ENCODE assay signal across 8 cellular contexts in the genomic region with DNA sequence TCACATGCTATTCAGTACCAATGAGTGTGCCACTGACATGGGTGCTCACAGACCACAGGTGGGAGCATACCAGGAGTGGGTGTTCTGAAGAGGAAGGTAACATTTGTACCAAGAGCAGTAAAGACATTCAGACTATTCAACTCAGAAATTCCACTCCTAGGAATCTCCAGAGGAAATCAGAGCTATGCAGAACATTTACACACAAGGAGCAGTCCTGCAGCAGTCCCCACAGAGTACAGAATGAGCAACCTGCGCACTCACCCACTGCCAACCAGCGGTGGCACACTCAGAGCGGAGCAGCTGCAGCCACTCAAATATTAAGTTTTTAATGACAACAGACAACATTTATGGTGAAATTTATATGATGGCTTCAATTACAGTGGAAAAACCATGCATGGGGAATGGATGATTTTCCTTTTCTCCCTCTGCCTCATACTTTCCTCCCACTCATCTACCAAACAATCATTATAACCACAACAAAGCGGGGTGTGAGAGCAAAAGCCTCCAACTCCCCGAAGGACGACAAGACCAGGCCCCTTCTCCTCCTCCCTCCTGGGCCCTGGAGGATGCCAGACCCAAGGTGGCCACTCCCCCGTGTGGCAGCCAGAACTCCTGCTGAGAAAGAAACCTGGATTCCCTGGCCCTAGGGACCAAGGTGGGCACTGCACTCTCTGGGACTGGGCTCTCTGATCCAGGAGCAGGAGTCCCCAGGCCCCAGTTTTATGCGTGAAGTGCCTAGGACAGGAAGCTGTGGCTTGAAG. TPM values are rescaled to one million over a fixed set of nuclear protein-coding genes. Genes with fewer than 3 reads are reported as not detected.
DNase-seq lines count a peak whose midpoint lies in the region; ATAC-seq and TF ChIP-seq lines count a peak whose summit lies in the region.

No MANE protein-coding gene starts in this region.

- CTCF ChIA-PET in MCF 10A (lab: Yijun Ruan, JAX), result interaction anchor here (0.5 kb wide), 1 partner anchor 1544 kb away, joined by 3 read pairs; no protein-coding TSS in a partner anchor

- peak overlapping the region in 2 of 3 donors; percentile 25 to 35 for H3K27ac Mint-ChIP-seq in IgD-negative memory B cell
- H3K27ac Mint-ChIP-seq in MCF 10A (ENCODE audit: low read depth, unreplicated experiment), result no peak overlapping the region

- no peak overlapping the region for H3K4me3 ChIP-seq in muscle layer of duodenum (ENCODE audit: low read depth in 1 of 2, low read length in 2 of 2)

- no peak for TF ChIP-seq CTCF in MCF 10A (IDR thresholded peaks at IDR 0.05; ENCODE audit: unreplicated experiment)

- H3K4me3 Mint-ChIP-seq in IgD-negative memory B cell (peak overlapping the region in 1 of 4 donors; percentile 45), MCF 10A (ENCODE audit: unreplicated experiment) (no peak overlapping the region)

- H3K4me1 ChIP-seq in muscle layer of duodenum (ENCODE audit: control insufficient read depth in 1 of 2, insufficient read depth in 2 of 2, low read length in 2 of 2), result peaks cover 15 to 84% of the 10 kb centered on the region in 2 donors

- H3K9me3 Mint-ChIP-seq in IgD-negative memory B cell, result no peaks in the 10 kb centered on the region
- no peaks in the 10 kb centered on the region for H3K9me3 Mint-ChIP-seq in MCF 10A (ENCODE audit: unreplicated experiment)

- intact Hi-C loops in MCF 10A (cut with micrococcal nuclease), result no loop called here

- POLR2A ChIA-PET in MCF 10A (lab: Yijun Ruan, JAX), result no interaction called here

- DNase-seq in DMS114 treated with DMSO at 0.1 percent for 48 hours (lab: John Stamatoyannopoulos, UW; ENCODE audit: unreplicated experiment) (peak; percentile 1), MCF 10A (ENCODE audit: unreplicated experiment) (peak; percentile 57), amygdala (lab: John Stamatoyannopoulos, UW) (no peak), COLO829 (ENCODE audit: low spot score) (no peak), midbrain (lab: John Stamatoyannopoulos, UW) (no peak)

- no peaks in the 10 kb centered on the region for H3K36me3 Mint-ChIP-seq in IgD-negative memory B cell
- H3K36me3 Mint-ChIP-seq in MCF 10A (ENCODE audit: insufficient read depth, unreplicated experiment), result peaks cover 6% of the 10 kb centered on the region

- peak overlapping the region; percentile 43 for H3K27ac ChIP-seq in muscle layer of duodenum (ENCODE audit: low read length)

- H3K4me1 Mint-ChIP-seq in IgD-negative memory B cell (peaks cover 9 to 36% (median 11%) of the 10 kb centered on the region in 3 donors), MCF 10A (ENCODE audit: insufficient read depth, unreplicated experiment) (peaks cover 18% of the 10 kb centered on the region)

- peaks cover 0 to 3% of the 10 kb centered on the region in 2 donors for H3K36me3 ChIP-seq in muscle layer of duodenum (ENCODE audit: control insufficient read depth in 1 of 2, insufficient read depth in 2 of 2, low read length in 2 of 2)

- no TSS peak for BruUV-seq in MCF 10A (replicated peaks; lab: Mats Ljungman, UMichigan)

- no peak for ATAC-seq in HG03520 (IDR thresholded peaks at IDR 0.05; ENCODE audit: unreplicated experiment)

- no peaks in the 10 kb centered on the region for H3K27me3 ChIP-seq in muscle layer of duodenum (ENCODE audit: low read depth, low read length)

- H3K27me3 Mint-ChIP-seq in IgD-negative memory B cell (no peaks in the 10 kb centered on the region), MCF 10A (ENCODE audit: insufficient read depth, unreplicated experiment) (no peaks in the 10 kb centered on the region)

- no peaks in the 10 kb centered on the region for H3K9me3 ChIP-seq in muscle layer of duodenum (ENCODE audit: control insufficient read depth in 1 of 2, low read length in 2 of 2)

RNA-seq across cellular contexts. Expression of a gene that starts 5.4 kb away (rescaled TPM):
- 4.3 TPM for polyA plus RNA-seq in IgD-negative memory B cell
- total RNA-seq in MCF 10A (2022), result 9.6 and 11.4 TPM in 2 replicates

Comparison
In these comparisons a context has a peak if more than half of its experiments do, and no peak if none do; other contexts are left out.
1. DNase-seq: peak in DMS114 treated with DMSO at 0.1 percent for 48 hours (single experiment) and MCF 10A (single experiment); none in amygdala (0 of 56), COLO829 (single experiment) and midbrain (single experiment).